Comparison of ENCODE assay signal across 8 cellular contexts in the genomic region with DNA sequence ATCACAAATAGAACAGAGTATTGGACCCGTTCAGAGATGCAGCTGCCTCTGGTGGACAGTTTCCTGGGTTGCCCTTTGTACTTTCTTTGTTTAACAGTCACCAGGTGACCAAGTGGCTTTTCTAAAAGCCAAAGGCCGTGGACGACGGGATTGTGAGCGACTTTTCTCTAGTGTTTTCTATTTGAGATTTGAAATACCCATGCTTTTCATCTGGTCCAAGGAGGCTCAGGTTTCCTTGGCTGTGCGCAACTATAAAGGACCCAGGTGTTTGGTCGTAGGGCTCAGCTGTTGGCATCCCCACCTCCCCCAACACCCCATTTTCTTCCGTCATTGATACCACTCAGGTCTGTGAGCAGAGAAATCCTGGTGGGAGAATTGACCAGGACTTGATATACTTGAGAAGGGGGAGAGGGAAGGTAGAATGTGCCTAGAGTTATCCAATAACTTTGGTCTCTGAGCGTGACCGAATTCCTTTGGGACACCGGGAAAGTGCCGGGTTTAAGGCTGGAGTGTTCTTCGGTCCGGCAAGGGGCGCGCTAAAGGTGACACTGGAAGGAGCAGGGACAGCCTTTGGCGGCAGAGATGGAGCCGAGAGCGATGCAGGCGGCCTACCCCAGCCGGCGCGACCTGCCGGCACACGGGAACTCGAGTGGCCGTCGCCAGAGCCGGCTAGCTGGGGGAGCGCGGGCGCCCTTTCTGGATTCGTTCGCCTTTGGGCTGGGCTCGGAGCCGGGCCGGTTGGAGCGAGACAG.
DNase-seq lines count a peak whose midpoint lies in the region; ATAC-seq and TF ChIP-seq lines count a peak whose summit lies in the region.

No MANE protein-coding gene starts in this region.

- no peak for ATAC-seq in T-cell (replicated peaks in 1 of 4)
- ATAC-seq in right cardiac atrium: no peak
- no peak for ATAC-seq in GM18858 (IDR thresholded peaks at IDR 0.05; ENCODE audit: unreplicated experiment)

- H3K4me1 ChIP-seq in HAP-1 (peaks cover 12% of the 10 kb centered on the region), right cardiac atrium (ENCODE audit: control insufficient read depth, insufficient read depth, low read length) (peaks cover 13% of the 10 kb centered on the region)

- H3K27ac ChIP-seq in right cardiac atrium (ENCODE audit: low read length): peak overlapping the region; percentile 96

- no peak for TF ChIP-seq CTCF in AG04449 (IDR thresholded peaks at IDR 0.05; ENCODE audit: insufficient read depth, low read length, missing control alignments)

- peak overlapping the region; percentile 85 to 89 (median 87) for H3K4me3 Mint-ChIP-seq in T-cell

- H3K27me3 ChIP-seq in HAP-1 (ENCODE audit: low read depth): peaks cover 5% of the 10 kb centered on the region; the same call in 1 of the 2 replicates
- H3K27me3 ChIP-seq in right cardiac atrium (ENCODE audit: control insufficient read depth, insufficient read depth): no peaks in the 10 kb centered on the region

- H3K4me3 ChIP-seq in AG04449 (ENCODE audit: low read depth, low read length) (peak overlapping the region; percentile 63), HAP-1 (peak overlapping the region; percentile 57), right cardiac atrium (ENCODE audit: low read length) (peak overlapping the region; percentile 80), skeletal muscle cell (ENCODE audit: low read depth, low read length) (peak overlapping the region; percentile 68)

- H3K27ac Mint-ChIP-seq in T-cell: peak overlapping the region; percentile 49 to 62

- DNase-seq in AG04449 (ENCODE audit: low read depth, low spot score) (no peak), HAP-1 (ENCODE audit: low spot score in 2 of 2) (peak in 1 of 2 experiments; percentile 22), T-cell (no peak), right cardiac atrium (peak in 1 of 3 donors; percentile 50), skeletal muscle cell (ENCODE audit: low read depth) (no peak), NCI-H1436 treated with DMSO at 0.1 percent for 48 hours (lab: John Stamatoyannopoulos, UW) (no peak), OCI-M1 (lab: John Stamatoyannopoulos, UW) (no peak)

- H3K36me3 Mint-ChIP-seq in T-cell: peaks cover 6% of the 10 kb centered on the region

- 12% methylated on average over 38 of the region's 38 CpGs for WGBS in right cardiac atrium

- H3K36me3 ChIP-seq in HAP-1 (replicated peaks): no peaks in the 10 kb centered on the region

- no peaks in the 10 kb centered on the region for H3K9me3 Mint-ChIP-seq in T-cell

- H3K27me3 Mint-ChIP-seq in T-cell: no peaks in the 10 kb centered on the region

- intact Hi-C loops in right cardiac atrium (cut with DNase I): no loop called here

- CTCF ChIA-PET in AG04449 (lab: Yijun Ruan, JAX): interaction anchor here (0.7 to 1.1 kb wide), 2 partner anchors 10 to 19 kb away, joined by 3 read pairs; no protein-coding TSS in a partner anchor
- CTCF ChIA-PET in T-cell (lab: Charles Lee): interaction anchor here in 1 of 2 donors (0.8 kb wide), 1 partner anchor 215 kb away, joined by 3 read pairs; no protein-coding TSS in a partner anchor

- H3K9me3 ChIP-seq in HAP-1 (peaks cover 4% of the 10 kb centered on the region; the same call in 1 of the 2 replicates), right cardiac atrium (ENCODE audit: control insufficient read depth, low read length) (no peaks in the 10 kb centered on the region)

- POLR2A ChIA-PET in AG04449 (lab: Yijun Ruan, JAX): interaction anchor here (3.5 to 6.6 kb wide), 2 partner anchors 10 to 16 kb away, joined by 14 to 33 read pairs; no protein-coding TSS in a partner anchor
- POLR2A ChIA-PET in T-cell (lab: Charles Lee): no interaction called here

- in situ Hi-C loops in HAP-1 (cut with MboI; ENCODE audit: low sequenced_read_pairs): no loop called here

- peaks cover 62 to 70% (median 65%) of the 10 kb centered on the region in 3 donors for H3K4me1 Mint-ChIP-seq in T-cell
